ENCODE assay signal across 6 cellular contexts in the genomic region with DNA sequence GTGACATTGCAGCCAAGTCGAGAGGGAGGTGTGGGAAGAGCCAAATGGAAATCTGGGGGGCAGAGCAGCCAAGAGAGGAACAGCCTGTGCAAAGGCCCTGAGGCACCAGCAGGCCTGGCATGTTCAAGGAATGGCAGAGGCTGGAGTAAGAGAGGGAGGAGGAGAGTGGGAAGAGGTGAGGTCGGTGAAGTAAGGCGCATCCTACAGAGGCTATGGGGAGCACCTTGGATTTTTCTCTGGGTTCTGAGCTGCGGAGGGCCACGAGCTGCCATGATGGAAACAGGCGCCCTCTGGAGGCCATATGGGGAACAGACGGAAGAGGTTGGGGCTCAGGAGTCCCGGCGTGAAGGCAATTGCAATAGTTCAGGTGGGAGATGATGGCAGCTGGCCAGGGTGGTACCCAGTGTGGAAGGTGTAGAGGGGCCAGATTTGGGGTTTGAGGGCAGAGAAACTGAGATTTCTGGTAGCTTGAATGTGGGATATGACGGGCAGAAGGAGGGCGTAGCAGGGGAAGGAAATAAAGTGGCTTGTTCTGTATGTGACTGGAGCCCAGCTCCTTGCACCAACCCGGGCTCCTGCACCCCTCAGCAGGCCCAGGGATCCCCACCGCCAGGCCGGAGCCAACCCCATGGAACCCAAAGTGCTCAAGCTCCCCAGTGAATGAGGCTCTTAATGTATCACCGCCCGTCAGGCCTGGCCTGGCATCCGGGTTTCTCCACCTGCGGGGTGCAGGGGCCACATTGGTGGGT. TPM values are rescaled to one million over a fixed set of nuclear protein-coding genes. Genes with fewer than 3 reads are reported as not detected.
DNase-seq lines count a peak whose midpoint lies in the region; ATAC-seq and TF ChIP-seq lines count a peak whose summit lies in the region.

No MANE protein-coding gene starts in this region.

- peak; percentile 72 to 73 for ATAC-seq in lower lobe of right lung
- ATAC-seq in GM19023 (IDR thresholded peaks at IDR 0.05; ENCODE audit: unreplicated experiment): no peak
- no peak for ATAC-seq in GM19395 (IDR thresholded peaks at IDR 0.05; ENCODE audit: unreplicated experiment)

- H3K27ac ChIP-seq in MM.1S (ENCODE audit: low read length): no peak overlapping the region
- H3K27ac ChIP-seq in lower lobe of right lung: no peak overlapping the region

- H3K27me3 ChIP-seq in BJ (ENCODE audit: control insufficient read depth, insufficient read depth, low read length) (no peaks in the 10 kb centered on the region), MM.1S (replicated peaks; ENCODE audit: insufficient read depth, low read length) (no peaks in the 10 kb centered on the region), lower lobe of right lung (ENCODE audit: low read depth) (no peaks in the 10 kb centered on the region)

- H3K4me1 ChIP-seq in MM.1S (ENCODE audit: low read length) (no peaks in the 10 kb centered on the region), lower lobe of right lung (peaks cover under 1% of the 10 kb centered on the region)

- intact Hi-C loops in lower lobe of right lung (cut with DNase I): loop anchor here (10.0 kb wide), 1 partner anchor 68 kb away; no protein-coding TSS in a partner anchor

- H3K9me3 ChIP-seq in MM.1S (replicated peaks; ENCODE audit: insufficient read depth, low read length) (no peaks in the 10 kb centered on the region), lower lobe of right lung (no peaks in the 10 kb centered on the region)

- no peaks in the 10 kb centered on the region for H4K20me1 ChIP-seq in MM.1S (ENCODE audit: insufficient read depth, low read length)

- TF ChIP-seq CTCF in BJ (IDR thresholded peaks at IDR 0.05; ENCODE audit: insufficient read depth, low read depth, low read length): peak; percentile 72
- TF ChIP-seq CTCF in MM.1S (IDR thresholded peaks at IDR 0.05; ENCODE audit: low read length): peak; percentile 91
- peak; percentile 77 for TF ChIP-seq CTCF in lower lobe of right lung (IDR thresholded peaks at IDR 0.05)

- DNase-seq in BJ (ENCODE audit: low read depth): no peak
- peak; percentile 63 for DNase-seq in MM.1S
- peak; percentile 47 for DNase-seq in activated T-helper 9 cell treated with anti-CD3 and anti-CD28 coated beads, Interleukin-2, amount 50 U/mL, for 16 hours (ENCODE audit: low read depth)
- DNase-seq in lower lobe of right lung: peak; percentile 74

- H3K4me2 ChIP-seq in MM.1S (ENCODE audit: low read depth, low read length): peak overlapping the region; percentile 13; the same call in 1 of the 2 replicates

- no peaks in the 10 kb centered on the region for H3K9me2 ChIP-seq in MM.1S (replicated peaks; ENCODE audit: insufficient read depth, low read length)

- H3K4me3 ChIP-seq in BJ (ENCODE audit: low read depth, low read length): no peak overlapping the region
- no peak overlapping the region for H3K4me3 ChIP-seq in MM.1S (ENCODE audit: low read length)
- H3K4me3 ChIP-seq in lower lobe of right lung: no peak overlapping the region

- H3K79me2 ChIP-seq in MM.1S (ENCODE audit: low read length): no peaks in the 10 kb centered on the region

- CTCF ChIA-PET in BJ (lab: Yijun Ruan, JAX): interaction anchor here (0.6 to 3.4 kb wide), 12 partner anchors 9 to 210 kb away, joined by 3 to 17 read pairs (median 4); a partner anchor contains a TSS

- H3K36me3 ChIP-seq in BJ (ENCODE audit: control insufficient read depth, insufficient read depth, low read length): no peaks in the 10 kb centered on the region
- no peaks in the 10 kb centered on the region for H3K36me3 ChIP-seq in MM.1S (replicated peaks; ENCODE audit: insufficient read depth, low read length)
- H3K36me3 ChIP-seq in lower lobe of right lung: no peaks in the 10 kb centered on the region

- H3F3A ChIP-seq in MM.1S (ENCODE audit: insufficient read depth, low read length): no peaks in the 10 kb centered on the region

- peak overlapping the region; percentile 16; the same call in 1 of the 2 replicates for H2AFZ ChIP-seq in MM.1S (ENCODE audit: low read length)

- H3K9ac ChIP-seq in MM.1S (ENCODE audit: low read length): no peak overlapping the region

- POLR2A ChIA-PET in BJ (lab: Charles Lee): no interaction called here

RNA-seq across cellular contexts. Expression of a gene that starts 20.5 kb away (rescaled TPM):
- polyA plus RNA-seq in BJ (2011; rRNA removed): 40.5 and 78.6 TPM in 2 replicates
- polyA minus RNA-seq in BJ (2011; rRNA and poly(A)+ RNA removed): 57.7 and 65.0 TPM in 2 replicates
- total RNA-seq in lower lobe of right lung: 69.1 TPM

RNA-seq across cellular contexts. Expression of a gene that starts 20.9 kb away (rescaled TPM):
- polyA plus RNA-seq in BJ (2011; rRNA removed): 12.6 and 15.1 TPM in 2 replicates
- 4.5 and 5.4 TPM in 2 replicates for polyA minus RNA-seq in BJ (2011; rRNA and poly(A)+ RNA removed)
- total RNA-seq in lower lobe of right lung: 13.2 TPM

RNA-seq across cellular contexts. Expression of a gene that starts 21.7 kb away (rescaled TPM):
- polyA plus RNA-seq in BJ (2011; rRNA removed): 409 and 506 TPM in 2 replicates
- polyA minus RNA-seq in BJ (2011; rRNA and poly(A)+ RNA removed): 301 and 391 TPM in 2 replicates
- total RNA-seq in lower lobe of right lung: 120 TPM

RNA-seq across cellular contexts. Expression of a gene that starts 49.8 kb away (rescaled TPM):
- 11.4 and 19.4 TPM in 2 replicates for polyA plus RNA-seq in BJ (2011; rRNA removed)
- 16.8 and 22.1 TPM in 2 replicates for polyA minus RNA-seq in BJ (2011; rRNA and poly(A)+ RNA removed)
- total RNA-seq in lower lobe of right lung: 45.0 TPM

Comparison
In these comparisons a context has a peak if more than half of its experiments do, and no peak if none do; other contexts are left out.
1. ATAC-seq: peak in lower lobe of right lung (2 of 2); none in GM19023 (single experiment) and GM19395 (single experiment).
2. Peak in every context shown above with its lines, with median percentiles within 50 percentile points of each other: CTCF ChIP-seq.